Comparison of ENCODE assay signal across 1 cellular context in the genomic region with DNA sequence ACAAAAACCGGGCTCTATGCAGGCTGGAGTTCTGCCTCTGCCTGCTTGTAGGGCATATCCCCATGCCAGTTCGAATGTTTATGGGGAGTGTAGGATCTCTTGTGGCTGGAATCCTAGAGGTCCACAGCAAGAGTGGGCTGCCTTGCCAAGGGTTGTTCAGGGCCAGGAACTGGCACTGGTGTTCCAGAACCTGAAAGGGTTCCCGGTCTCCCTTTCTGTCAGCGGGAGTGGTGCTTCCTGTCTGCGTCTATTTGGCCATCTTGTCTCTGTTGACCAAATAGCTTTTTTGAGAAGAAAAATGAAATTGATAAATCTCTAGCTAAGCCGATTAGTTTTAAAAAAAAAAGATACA.
TF ChIP-seq lines count a peak whose summit lies in the region.

No MANE protein-coding gene starts in this region.

TF ChIP-seq in SK-N-SH, 30 proteins besides CTCF, POLR2A, EP300 and RAD21 (continued from another document):
- TF ChIP-seq, protein P1, sequence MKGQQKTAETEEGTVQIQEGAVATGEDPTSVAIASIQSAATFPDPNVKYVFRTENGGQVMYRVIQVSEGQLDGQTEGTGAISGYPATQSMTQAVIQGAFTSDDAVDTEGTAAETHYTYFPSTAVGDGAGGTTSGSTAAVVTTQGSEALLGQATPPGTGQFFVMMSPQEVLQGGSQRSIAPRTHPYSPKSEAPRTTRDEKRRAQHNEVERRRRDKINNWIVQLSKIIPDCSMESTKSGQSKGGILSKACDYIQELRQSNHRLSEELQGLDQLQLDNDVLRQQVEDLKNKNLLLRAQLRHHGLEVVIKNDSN (IDR thresholded peaks at IDR 0.05; ENCODE audit: borderline replicate concordance, low read depth): no peak
- TF ChIP-seq RXRA (IDR thresholded peaks at IDR 0.05; ENCODE audit: borderline replicate concordance, low read depth) (no peak), TEAD4 (IDR thresholded peaks at IDR 0.05; ENCODE audit: borderline replicate concordance, insufficient read depth) (no peak), TAF1 (IDR thresholded peaks at IDR 0.05; ENCODE audit: borderline replicate concordance, low read depth, low read length) (no peak), ELF1 (IDR thresholded peaks at IDR 0.05) (no peak), EZH2phosphoT487 (IDR thresholded peaks at IDR 0.05; ENCODE audit: borderline replicate concordance, low read depth) (no peak), CHD2 (IDR thresholded peaks at IDR 0.05; ENCODE audit: low read length, partially characterized antibody) (no peak)
- TF ChIP-seq, protein P2, sequence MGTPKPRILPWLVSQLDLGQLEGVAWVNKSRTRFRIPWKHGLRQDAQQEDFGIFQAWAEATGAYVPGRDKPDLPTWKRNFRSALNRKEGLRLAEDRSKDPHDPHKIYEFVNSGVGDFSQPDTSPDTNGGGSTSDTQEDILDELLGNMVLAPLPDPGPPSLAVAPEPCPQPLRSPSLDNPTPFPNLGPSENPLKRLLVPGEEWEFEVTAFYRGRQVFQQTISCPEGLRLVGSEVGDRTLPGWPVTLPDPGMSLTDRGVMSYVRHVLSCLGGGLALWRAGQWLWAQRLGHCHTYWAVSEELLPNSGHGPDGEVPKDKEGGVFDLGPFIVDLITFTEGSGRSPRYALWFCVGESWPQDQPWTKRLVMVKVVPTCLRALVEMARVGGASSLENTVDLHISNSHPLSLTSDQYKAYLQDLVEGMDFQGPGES (IDR thresholded peaks at IDR 0.05; ENCODE audit: low read depth, low read length): no peak
TF ChIP-seq in SK-N-SH: peak in this region for 0.
